Comparison of ENCODE assay signal across 8 cellular contexts in genomic region chr19:44499962-44500949, GRCh38.
DNase-seq lines count a peak whose midpoint lies in the region; ATAC-seq and TF ChIP-seq lines count a peak whose summit lies in the region.

Gene ZNF180 (minus strand): TSS chr19:44500522. CDS start chr19:44497334, 3,188 bp downstream.

- peak within 1 kb of the TSS; percentile 96 to 97 (median 96) for H3K4me3 Mint-ChIP-seq in nephron

- H3K27ac Mint-ChIP-seq in nephron, result peak within 1 kb of the TSS; percentile 92 to 97 (median 97)

- DNase-seq in ELR (ENCODE audit: low read depth) (peak; percentile 94), GOT3 (lab: John Stamatoyannopoulos, UW) (peak; percentile 79), LNCaP clone FGC (ENCODE audit: low read depth) (peak; percentile 67), RPMI8226 (peak; percentile 95), fibroblast of pulmonary artery (ENCODE audit: low read depth) (peak; percentile 94)
- peak; percentile 91 for DNase-seq in activated T-helper 9 cell treated with anti-CD3 and anti-CD28 coated beads, Interleukin-2, amount 50 U/mL, for 16 hours (ENCODE audit: low read depth)
- DNase-seq in stimulated activated naive CD8-positive, alpha-beta T cell treated with anti-CD3 and anti-CD28 coated beads, Interleukin-15, Interleukin-2, amounts not matched to agents 100 U/mL and 50 U/mL, for 24 hours, result peak; percentile 95

- peaks cover 47% of the 10 kb centered on the region for H3K9me3 Mint-ChIP-seq in nephron

- H3K27me3 Mint-ChIP-seq in nephron (ENCODE audit: low read depth), result peaks cover 13% of the 10 kb centered on the region

- peaks cover 52% of the 10 kb centered on the region for H3K36me3 Mint-ChIP-seq in nephron (ENCODE audit: low read depth)

- peaks cover 10% of the 10 kb centered on the region for H3K4me1 Mint-ChIP-seq in nephron

- H3K4me3 ChIP-seq in LNCaP clone FGC (ENCODE audit: low read depth, low read length) (peak within 1 kb of the TSS; percentile 82), fibroblast of pulmonary artery (replicated peaks; ENCODE audit: low read depth, low read length) (peak within 1 kb of the TSS; percentile 93)

- TF ChIP-seq CTCF in LNCaP clone FGC (IDR thresholded peaks at IDR 0.05; ENCODE audit: control insufficient read depth, extremely low read depth, insufficient read depth), result no peak
- TF ChIP-seq CTCF in fibroblast of pulmonary artery (IDR thresholded peaks at IDR 0.05; ENCODE audit: low read length, missing control alignments), result peak; percentile 33
- TF ChIP-seq CTCF in nephron (IDR thresholded peaks at IDR 0.05; ENCODE audit: unreplicated experiment in 3 of 3), result peak; percentile 60 to 67 (median 61)

- peak; percentile 89 for ATAC-seq in stimulated activated naive CD8-positive, alpha-beta T cell treated with anti-CD3 and anti-CD28 coated beads, Interleukin-15, Interleukin-2, amounts not matched to agents 100 U/mL and 50 U/mL, for 24 hours

Comparison
In these comparisons a context has a peak if more than half of its experiments do, and no peak if none do; other contexts are left out.
1. Peak in every context shown above with its lines: DNase-seq, ATAC-seq and H3K4me3 ChIP-seq.